ENCODE assay signal across 8 cellular contexts in genomic region chr12:24839268-24839791, GRCh38.
DNase-seq lines count a peak whose midpoint lies in the region; ATAC-seq lines count a peak whose summit lies in the region.

No MANE protein-coding gene starts in this region.

- ATAC-seq in GM18498 (IDR thresholded peaks at IDR 0.05; ENCODE audit: unreplicated experiment): peak; percentile 85
- peak; percentile 81 for ATAC-seq in HG02571 (IDR thresholded peaks at IDR 0.05; ENCODE audit: unreplicated experiment)
- ATAC-seq in activated CD4-positive, CD25-positive, alpha-beta regulatory T cell treated with anti-CD3 and anti-CD28 coated beads, Interleukin-2, amount 50 U/mL, for 24 hours: peak; percentile 94 to 95
- no peak for ATAC-seq in left ventricle myocardium superior

- DNase-seq in iris pigment epithelial cell (ENCODE audit: low read depth) (peak; percentile 51), occipital lobe (lab: John Stamatoyannopoulos, UW) (no peak), A172 (ENCODE audit: low spot score) (no peak), middle frontal gyrus (ENCODE audit: extremely low spot score, low spot score) (no peak), left ventricle myocardium superior (no peak)

- intact Hi-C loops in left ventricle myocardium superior (cut with micrococcal nuclease): no loop called here
